In the genomic region with DNA sequence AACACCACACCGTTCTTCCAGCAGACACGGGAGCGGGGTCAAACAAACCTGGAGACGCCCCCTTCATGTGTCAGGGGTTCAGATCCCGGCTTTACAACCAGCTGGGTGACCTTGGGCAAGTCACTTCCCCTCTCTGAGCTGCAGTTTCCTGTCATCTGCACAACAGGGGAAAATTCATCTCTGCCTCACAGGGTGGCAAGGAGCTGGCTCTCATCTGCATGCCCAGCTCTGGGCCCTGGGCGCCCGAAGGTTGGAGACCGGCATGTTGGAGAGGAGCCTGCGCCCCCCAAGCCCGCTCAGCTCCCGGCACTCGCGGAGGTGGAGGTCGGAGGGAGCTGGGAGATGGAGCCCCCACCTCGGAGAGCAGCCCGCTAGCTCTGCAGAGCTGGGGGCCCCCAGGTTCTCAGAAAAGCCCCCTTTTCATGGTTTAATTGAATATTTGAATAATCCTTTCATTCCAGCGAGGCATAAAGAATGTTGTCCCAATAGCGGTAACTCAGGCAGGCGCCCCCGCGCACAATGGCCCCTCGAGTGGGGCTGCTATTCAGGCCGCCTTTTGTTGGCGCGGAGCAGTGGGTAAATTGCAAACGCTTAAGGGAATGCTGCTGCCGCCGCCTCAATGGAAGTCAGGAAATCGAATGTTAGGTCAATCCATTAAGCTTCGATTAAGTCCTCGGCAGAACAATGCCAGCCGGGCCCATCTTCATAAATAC, we compare ENCODE assay signal across 2 cellular contexts.
TF ChIP-seq lines count a peak whose summit lies in the region.

No MANE protein-coding gene starts in this region.

TF ChIP-seq in WTC11, 78 proteins besides CTCF, POLR2A, EP300 and RAD21 (continued from another document):
- TF ChIP-seq, protein P1, sequence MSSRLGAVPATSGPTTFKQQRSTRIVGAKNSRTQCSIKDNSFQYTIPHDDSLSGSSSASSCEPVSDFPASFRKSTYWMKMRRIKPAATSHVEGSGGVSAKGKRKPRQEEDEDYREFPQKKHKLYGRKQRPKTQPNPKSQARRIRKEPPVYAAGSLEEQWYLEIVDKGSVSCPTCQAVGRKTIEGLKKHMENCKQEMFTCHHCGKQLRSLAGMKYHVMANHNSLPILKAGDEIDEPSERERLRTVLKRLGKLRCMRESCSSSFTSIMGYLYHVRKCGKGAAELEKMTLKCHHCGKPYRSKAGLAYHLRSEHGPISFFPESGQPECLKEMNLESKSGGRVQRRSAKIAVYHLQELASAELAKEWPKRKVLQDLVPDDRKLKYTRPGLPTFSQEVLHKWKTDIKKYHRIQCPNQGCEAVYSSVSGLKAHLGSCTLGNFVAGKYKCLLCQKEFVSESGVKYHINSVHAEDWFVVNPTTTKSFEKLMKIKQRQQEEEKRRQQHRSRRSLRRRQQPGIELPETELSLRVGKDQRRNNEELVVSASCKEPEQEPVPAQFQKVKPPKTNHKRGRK (CRISPR knock-in tag; IDR thresholded peaks at IDR 0.05; ENCODE audit: borderline replicate concordance): no peak
- no peak for TF ChIP-seq FOXK1 (CRISPR knock-in tag; IDR thresholded peaks at IDR 0.05)

TF ChIP-seq in SK-N-SH treated with all-trans-retinoic acid at 6 μM for 48 hours, 23 proteins besides CTCF, POLR2A, EP300 and RAD21 (continued from another document):
- TF ChIP-seq, protein P2, sequence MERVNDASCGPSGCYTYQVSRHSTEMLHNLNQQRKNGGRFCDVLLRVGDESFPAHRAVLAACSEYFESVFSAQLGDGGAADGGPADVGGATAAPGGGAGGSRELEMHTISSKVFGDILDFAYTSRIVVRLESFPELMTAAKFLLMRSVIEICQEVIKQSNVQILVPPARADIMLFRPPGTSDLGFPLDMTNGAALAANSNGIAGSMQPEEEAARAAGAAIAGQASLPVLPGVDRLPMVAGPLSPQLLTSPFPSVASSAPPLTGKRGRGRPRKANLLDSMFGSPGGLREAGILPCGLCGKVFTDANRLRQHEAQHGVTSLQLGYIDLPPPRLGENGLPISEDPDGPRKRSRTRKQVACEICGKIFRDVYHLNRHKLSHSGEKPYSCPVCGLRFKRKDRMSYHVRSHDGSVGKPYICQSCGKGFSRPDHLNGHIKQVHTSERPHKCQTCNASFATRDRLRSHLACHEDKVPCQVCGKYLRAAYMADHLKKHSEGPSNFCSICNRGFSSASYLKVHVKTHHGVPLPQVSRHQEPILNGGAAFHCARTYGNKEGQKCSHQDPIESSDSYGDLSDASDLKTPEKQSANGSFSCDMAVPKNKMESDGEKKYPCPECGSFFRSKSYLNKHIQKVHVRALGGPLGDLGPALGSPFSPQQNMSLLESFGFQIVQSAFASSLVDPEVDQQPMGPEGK (CRISPR knock-in tag; IDR thresholded peaks at IDR 0.05; ENCODE audit: borderline replicate concordance): no peak
- TF ChIP-seq, protein P3, sequence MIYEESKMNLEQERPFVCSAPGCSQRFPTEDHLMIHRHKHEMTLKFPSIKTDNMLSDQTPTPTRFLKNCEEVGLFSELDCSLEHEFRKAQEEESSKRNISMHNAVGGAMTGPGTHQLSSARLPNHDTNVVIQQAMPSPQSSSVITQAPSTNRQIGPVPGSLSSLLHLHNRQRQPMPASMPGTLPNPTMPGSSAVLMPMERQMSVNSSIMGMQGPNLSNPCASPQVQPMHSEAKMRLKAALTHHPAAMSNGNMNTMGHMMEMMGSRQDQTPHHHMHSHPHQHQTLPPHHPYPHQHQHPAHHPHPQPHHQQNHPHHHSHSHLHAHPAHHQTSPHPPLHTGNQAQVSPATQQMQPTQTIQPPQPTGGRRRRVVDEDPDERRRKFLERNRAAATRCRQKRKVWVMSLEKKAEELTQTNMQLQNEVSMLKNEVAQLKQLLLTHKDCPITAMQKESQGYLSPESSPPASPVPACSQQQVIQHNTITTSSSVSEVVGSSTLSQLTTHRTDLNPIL (CRISPR knock-in tag; IDR thresholded peaks at IDR 0.05; ENCODE audit: low read depth): no peak
- no peak for TF ChIP-seq BACH2 (CRISPR knock-in tag; IDR thresholded peaks at IDR 0.05; ENCODE audit: borderline replicate concordance)
- TF ChIP-seq, protein P4, sequence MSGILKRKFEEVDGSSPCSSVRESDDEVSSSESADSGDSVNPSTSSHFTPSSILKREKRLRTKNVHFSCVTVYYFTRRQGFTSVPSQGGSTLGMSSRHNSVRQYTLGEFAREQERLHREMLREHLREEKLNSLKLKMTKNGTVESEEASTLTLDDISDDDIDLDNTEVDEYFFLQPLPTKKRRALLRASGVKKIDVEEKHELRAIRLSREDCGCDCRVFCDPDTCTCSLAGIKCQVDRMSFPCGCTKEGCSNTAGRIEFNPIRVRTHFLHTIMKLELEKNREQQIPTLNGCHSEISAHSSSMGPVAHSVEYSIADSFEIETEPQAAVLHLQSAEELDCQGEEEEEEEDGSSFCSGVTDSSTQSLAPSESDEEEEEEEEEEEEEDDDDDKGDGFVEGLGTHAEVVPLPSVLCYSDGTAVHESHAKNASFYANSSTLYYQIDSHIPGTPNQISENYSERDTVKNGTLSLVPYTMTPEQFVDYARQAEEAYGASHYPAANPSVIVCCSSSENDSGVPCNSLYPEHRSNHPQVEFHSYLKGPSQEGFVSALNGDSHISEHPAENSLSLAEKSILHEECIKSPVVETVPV (CRISPR knock-in tag; IDR thresholded peaks at IDR 0.05): no peak
- no peak for TF ChIP-seq SNAI2 (CRISPR knock-in tag; IDR thresholded peaks at IDR 0.05)
- TF ChIP-seq, protein P5, sequence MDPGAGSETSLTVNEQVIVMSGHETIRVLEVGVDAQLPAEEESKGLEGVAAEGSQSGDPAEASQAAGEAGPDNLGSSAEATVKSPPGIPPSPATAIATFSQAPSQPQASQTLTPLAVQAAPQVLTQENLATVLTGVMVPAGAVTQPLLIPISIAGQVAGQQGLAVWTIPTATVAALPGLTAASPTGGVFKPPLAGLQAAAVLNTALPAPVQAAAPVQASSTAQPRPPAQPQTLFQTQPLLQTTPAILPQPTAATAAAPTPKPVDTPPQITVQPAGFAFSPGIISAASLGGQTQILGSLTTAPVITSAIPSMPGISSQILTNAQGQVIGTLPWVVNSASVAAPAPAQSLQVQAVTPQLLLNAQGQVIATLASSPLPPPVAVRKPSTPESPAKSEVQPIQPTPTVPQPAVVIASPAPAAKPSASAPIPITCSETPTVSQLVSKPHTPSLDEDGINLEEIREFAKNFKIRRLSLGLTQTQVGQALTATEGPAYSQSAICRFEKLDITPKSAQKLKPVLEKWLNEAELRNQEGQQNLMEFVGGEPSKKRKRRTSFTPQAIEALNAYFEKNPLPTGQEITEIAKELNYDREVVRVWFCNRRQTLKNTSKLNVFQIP (CRISPR knock-in tag; IDR thresholded peaks at IDR 0.05; ENCODE audit: borderline replicate concordance, low read depth): no peak
- TF ChIP-seq ZNF70 (CRISPR knock-in tag; IDR thresholded peaks at IDR 0.05): no peak
